ENCODE assay signal across 9 cellular contexts in the genomic region with DNA sequence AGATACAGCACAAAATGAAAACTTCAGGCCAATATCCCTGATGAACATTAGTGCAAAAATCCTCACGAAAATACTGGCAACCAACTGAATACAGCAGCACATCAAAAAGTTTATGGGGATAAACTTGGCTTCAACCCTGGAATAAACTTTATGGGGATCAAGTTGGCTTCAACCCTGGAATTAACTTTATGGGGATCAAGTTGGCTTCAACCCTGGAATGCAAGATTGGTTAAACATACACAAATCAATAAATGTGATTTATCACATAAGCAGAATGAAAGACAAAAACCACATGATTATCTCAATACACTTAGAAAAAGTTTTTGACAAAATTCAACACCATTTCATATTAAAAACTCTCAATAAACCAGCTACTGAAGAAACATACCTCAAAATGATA.
"Had no signal": no experiment of that assay in that cellular context is flagged by ENCODE, and none has a peak within 500 bp of the region (broad histone marks: within the 10 kb centered on the region; RNA-seq: fewer than 3 reads in every experiment).

No MANE protein-coding gene starts in this region.

- ATAC-seq: GM23338, HepG2 had no signal

- H3K27ac ChIP-seq: KMS-11 had no signal

- FAIRE-seq: H1, H54, HepG2 had no signal

- H3K4me3 ChIP-seq: GM23338 had no signal

- H3K4me2 ChIP-seq: GM23338, KMS-11 had no signal

- DNase-seq: H9, HCEC 1CT, HFFc6, KBM-7 had no signal
